In genomic region chr19:1206733-1207301, GRCh38 we compare ENCODE assay signal across 6 cellular contexts. TPM values are rescaled to one million over a fixed set of nuclear protein-coding genes. Genes with fewer than 3 reads are reported as not detected.
DNase-seq lines count a peak whose midpoint lies in the region; ATAC-seq and TF ChIP-seq lines count a peak whose summit lies in the region.

No MANE protein-coding gene starts in this region.

- no peaks in the 10 kb centered on the region for H3K27me3 ChIP-seq in cardiac muscle cell

- H3K36me3 Mint-ChIP-seq in effector memory CD8-positive, alpha-beta T cell (ENCODE audit: insufficient read depth), result peaks cover 22% of the 10 kb centered on the region

- H3K4me3 ChIP-seq in cardiac muscle cell (peak overlapping the region; percentile 88), retinal pigment epithelial cell (ENCODE audit: low read length) (peak overlapping the region; percentile 80)

- ATAC-seq in Right ventricle myocardium superior (ENCODE audit: poor library complexity) (no peak), GM21381 (IDR thresholded peaks at IDR 0.05; ENCODE audit: unreplicated experiment) (no peak), GM19324 (IDR thresholded peaks at IDR 0.05; ENCODE audit: low FRiP score, unreplicated experiment) (no peak)
- no peak for ATAC-seq in effector memory CD8-positive, alpha-beta T cell (replicated peaks)

- H3K9me3 ChIP-seq in cardiac muscle cell (ENCODE audit: low read depth), result no peaks in the 10 kb centered on the region

- H3K9me3 Mint-ChIP-seq in effector memory CD8-positive, alpha-beta T cell, result no peaks in the 10 kb centered on the region

- H3K27ac ChIP-seq in cardiac muscle cell, result peak overlapping the region; percentile 87

- H3K36me3 ChIP-seq in cardiac muscle cell, result no peaks in the 10 kb centered on the region

- H3K27me3 Mint-ChIP-seq in effector memory CD8-positive, alpha-beta T cell, result no peaks in the 10 kb centered on the region

- DNase-seq in cardiac muscle cell (ENCODE audit: low read depth in 1 of 2, low spot score in 1 of 2) (peak in 1 of 2 donors; percentile 24), Right ventricle myocardium superior (no peak), retinal pigment epithelial cell (ENCODE audit: low read depth) (no peak)
- peak; percentile 19 to 21 (median 20) for DNase-seq in effector memory CD8-positive, alpha-beta T cell

- H3K4me1 ChIP-seq in cardiac muscle cell (ENCODE audit: low read depth), result peaks cover 17% of the 10 kb centered on the region

- peak overlapping the region; percentile 93 for H3K27ac Mint-ChIP-seq in effector memory CD8-positive, alpha-beta T cell

- TF ChIP-seq CTCF in cardiac muscle cell (IDR thresholded peaks at IDR 0.05; ENCODE audit: low read depth, low read length) (no peak), retinal pigment epithelial cell (conservative IDR thresholded peaks at IDR 0.05; ENCODE audit: low read depth, low read length) (no peak)

- peaks cover 32 to 40% of the 10 kb centered on the region in 2 donors for H3K4me1 Mint-ChIP-seq in effector memory CD8-positive, alpha-beta T cell (ENCODE audit: low read depth in 2 of 2)

- intact Hi-C loops in Right ventricle myocardium superior (cut with DNase I), result no loop called here

- H3K4me3 Mint-ChIP-seq in effector memory CD8-positive, alpha-beta T cell, result peak overlapping the region; percentile 95 to 99

RNA-seq across cellular contexts. Expression of gene STK11, which starts 1.2 kb away (rescaled TPM):
- total RNA-seq in cardiac muscle cell (140 and 180 TPM in 2 replicates), Right ventricle myocardium superior (54.8 TPM)
- 122 and 154 TPM in 2 replicates for polyA plus RNA-seq in cardiac muscle cell

RNA-seq across cellular contexts. Expression of gene CBARP, which starts 31.0 kb away (rescaled TPM):
- total RNA-seq in cardiac muscle cell, result 21.1 and 29.1 TPM in 2 replicates
- polyA plus RNA-seq in cardiac muscle cell, result 22.1 and 30.6 TPM in 2 replicates
- 1.1 TPM for total RNA-seq in Right ventricle myocardium superior

RNA-seq across cellular contexts. Expression of gene SBNO2, which starts 32.7 kb away (rescaled TPM):
- total RNA-seq in cardiac muscle cell (23.0 and 28.5 TPM in 2 replicates), Right ventricle myocardium superior (15.1 TPM)
- polyA plus RNA-seq in cardiac muscle cell, result 6.8 and 11.8 TPM in 2 replicates

RNA-seq across cellular contexts. Expression of gene ATP5F1D, which starts 34.7 kb away (rescaled TPM):
- total RNA-seq in cardiac muscle cell (188 and 355 TPM in 2 replicates), Right ventricle myocardium superior (692 TPM)
- 505 and 638 TPM in 2 replicates for polyA plus RNA-seq in cardiac muscle cell

RNA-seq across cellular contexts. Expression of gene MIDN, which starts 41.6 kb away (rescaled TPM):
- 45.6 and 89.2 TPM in 2 replicates for total RNA-seq in cardiac muscle cell
- polyA plus RNA-seq in cardiac muscle cell, result 58.1 and 76.0 TPM in 2 replicates
- 54.1 TPM for total RNA-seq in Right ventricle myocardium superior

Comparison
In these comparisons a context has a peak if more than half of its experiments do, and no peak if none do; other contexts are left out.
1. RNA of gene CBARP, which starts 31.0 kb away (total RNA-seq): 21.1 to 29.1 TPM in cardiac muscle cell; 1.1 TPM in Right ventricle myocardium superior (single experiment); every median in the first group is over 10 times any median in the second.
2. DNase-seq: peak in effector memory CD8-positive, alpha-beta T cell (3 of 3); none in Right ventricle myocardium superior (single experiment) and retinal pigment epithelial cell (single experiment).